In genomic region chr7:105199372-105199771, GRCh38 we compare ENCODE assay signal across 24 cellular contexts.
DNase-seq lines count a peak whose midpoint lies in the region; ATAC-seq, FAIRE-seq and TF ChIP-seq lines count a peak whose summit lies in the region.
"Had no signal": no experiment of that assay in that cellular context is flagged by ENCODE, and none has a peak within 500 bp of the region (broad histone marks: within the 10 kb centered on the region; RNA-seq: fewer than 3 reads in every experiment).

No MANE protein-coding gene starts in this region.

- peaks cover 5% of the 10 kb centered on the region for H3K27me3 Mint-ChIP-seq in nephron progenitor cell (ENCODE audit: low read depth, poor library complexity)
- H3K27me3 Mint-ChIP-seq: IgD-negative memory B cell had no signal

- H3K4me3 Mint-ChIP-seq in nephron progenitor cell: no peak overlapping the region
- H3K4me3 Mint-ChIP-seq: activated CD8-positive, alpha-beta T cell treated with anti-CD3 and anti-CD28 coated beads, Interleukin-2, amount 10 ng/mL, durations not matched to agents 7 days and 5 days; IgD-negative memory B cell; T-helper 2 cell treated with Interferon-gamma antibody and Interleukin-4, amounts not matched to agents 5 μg/mL and 100 μg/mL, for 36 hours had no signal

- peaks cover 25% of the 10 kb centered on the region for H3K4me1 Mint-ChIP-seq in nephron progenitor cell

- H3K9me3 Mint-ChIP-seq in nephron progenitor cell: no peaks in the 10 kb centered on the region
- H3K9me3 Mint-ChIP-seq: activated naive CD4-positive, alpha-beta T cell treated with anti-CD3 and anti-CD28 coated beads, Interleukin-2, amount 50 U/mL, for 72 hours; IgD-negative memory B cell; T-helper 2 cell treated with Interferon-gamma antibody and Interleukin-4, amounts not matched to agents 5 μg/mL and 100 μg/mL, for 36 hours had no signal

- H3K36me3 Mint-ChIP-seq in nephron progenitor cell (ENCODE audit: low read depth): peaks cover 50% of the 10 kb centered on the region

- DNase-seq in NCI-H2107 treated with DMSO at 0.1 percent for 48 hours (lab: John Stamatoyannopoulos, UW; ENCODE audit: unreplicated experiment): peak; percentile 52
- DNase-seq in bronchial epithelial cell (ENCODE audit: low read depth): peak; percentile 31
- DNase-seq in nephron progenitor cell: no peak
- DNase-seq in NCI-H524 treated with DMSO at 0.1 percent for 48 hours (lab: John Stamatoyannopoulos, UW): no peak
- DNase-seq in stimulated activated CD4-positive, alpha-beta T cell treated with anti-CD3 and anti-CD28 coated beads, Interleukin-15, amount 100 ng/mL, for 24 hours: no peak
- DNase-seq: activated CD8-positive, alpha-beta T cell treated with anti-CD3 and anti-CD28 coated beads, Interleukin-2, amount 10 ng/mL, durations not matched to agents 7 days and 5 days; DMS 273 treated with DMSO at 0.1 percent for 48 hours; left lung; mesendoderm; NCI-H1048; NCI-H1694; NCI-H526 treated with DMSO at 0.1 percent for 48 hours; right lobe of liver; Right ventricle myocardium superior; stimulated activated CD4-positive, alpha-beta T cell treated with anti-CD3 and anti-CD28 coated beads, Interleukin-12 subunit alpha, Interleukin-12 subunit beta, amount 100 ng/mL, for 4 hours; stimulated activated CD4-positive, alpha-beta T cell treated with anti-CD3 and anti-CD28 coated beads, Interleukin-4, amount 100 ng/mL, for 1 hour; tibial artery had no signal

- POLR2A ChIA-PET in HEK293 (lab: Yijun Ruan, JAX): interaction anchor here (0.7 kb wide), 1 partner anchor 12 kb away, joined by 4 read pairs; no protein-coding TSS in a partner anchor

- H3K36me3 ChIP-seq in HEK293 (ENCODE audit: control insufficient read depth in 2 of 2, insufficient read depth in 1 of 2, low read length in 2 of 2): peaks cover 0 to 8% of the 10 kb centered on the region in 2 experiments; a peak in 1 of 3 replicates
- H3K36me3 ChIP-seq in bronchial epithelial cell (ENCODE audit: control insufficient read depth, insufficient read depth, low read length): peaks cover 1% of the 10 kb centered on the region
- H3K36me3 ChIP-seq: right lobe of liver had no signal

- H3K9me3 ChIP-seq in HEK293 (ENCODE audit: control insufficient read depth, insufficient read depth, low read depth, low read length): no peaks in the 10 kb centered on the region
- H3K9me3 ChIP-seq: HAP-1, left lung, right lobe of liver, tibial artery had no signal

- CTCF ChIA-PET in HEK293 (lab: Yijun Ruan, JAX): no interaction called here

- TF ChIP-seq CTCF in HEK293 (tag by site-specific recombination; IDR thresholded peaks at IDR 0.05) (no peak), bronchial epithelial cell (IDR thresholded peaks at IDR 0.05; ENCODE audit: insufficient read depth, low read length, severe bottlenecking) (no peak), nephron progenitor cell (IDR thresholded peaks at IDR 0.05) (no peak)

- peak overlapping the region; percentile 15 for H3K27ac Mint-ChIP-seq in nephron progenitor cell
- H3K27ac Mint-ChIP-seq: activated CD8-positive, alpha-beta T cell treated with anti-CD3 and anti-CD28 coated beads, Interleukin-2, amount 10 ng/mL, durations not matched to agents 7 days and 5 days; IgD-negative memory B cell; T-helper 2 cell treated with Interferon-gamma antibody and Interleukin-4, amounts not matched to agents 5 μg/mL and 100 μg/mL, for 36 hours had no signal

- H3K4me1 ChIP-seq in HEK293 (ENCODE audit: control insufficient read depth, insufficient read depth, low read length): peaks cover 10% of the 10 kb centered on the region
- H3K4me1 ChIP-seq: left lung had no signal

- H3K27ac ChIP-seq in HEK293 (ENCODE audit: extremely low read depth, low read depth, low read length): no peak overlapping the region
- H3K27ac ChIP-seq: left lung, right lobe of liver, tibial artery had no signal

- FAIRE-seq in bronchial epithelial cell (lab: Jason Lieb, UNC): no peak
- FAIRE-seq: GM12892 had no signal

- ATAC-seq in HG03095 (IDR thresholded peaks at IDR 0.05; ENCODE audit: unreplicated experiment): no peak
- ATAC-seq: activated CD8-positive, alpha-beta T cell treated with anti-CD3 and anti-CD28 coated beads, Interleukin-2, amount 10 ng/mL, durations not matched to agents 7 days and 5 days; activated naive CD4-positive, alpha-beta T cell treated with anti-CD3 and anti-CD28 coated beads, Interleukin-2, amount 50 U/mL, for 72 hours; left lung had no signal

- H3K4me3 ChIP-seq in HEK293 (ENCODE audit: low read depth, low read length) (no peak overlapping the region), bronchial epithelial cell (ENCODE audit: low read depth, low read length) (no peak overlapping the region)
- H3K4me3 ChIP-seq: HAP-1, left lung, right lobe of liver, tibial artery had no signal

- H3K27me3 ChIP-seq in bronchial epithelial cell (ENCODE audit: control insufficient read depth, insufficient read depth, low read length): no peaks in the 10 kb centered on the region
- H3K27me3 ChIP-seq: left lung, right lobe of liver, tibial artery had no signal

TF ChIP-seq in HEK293, 187 proteins besides CTCF, POLR2A, EP300 and RAD21 (continues in another document):
- peak; percentile 57; the same call in 1 of the 2 replicates for TF ChIP-seq ZNF24 (tag by site-specific recombination; IDR thresholded peaks at IDR 0.05)
- TF ChIP-seq, protein P1, sequence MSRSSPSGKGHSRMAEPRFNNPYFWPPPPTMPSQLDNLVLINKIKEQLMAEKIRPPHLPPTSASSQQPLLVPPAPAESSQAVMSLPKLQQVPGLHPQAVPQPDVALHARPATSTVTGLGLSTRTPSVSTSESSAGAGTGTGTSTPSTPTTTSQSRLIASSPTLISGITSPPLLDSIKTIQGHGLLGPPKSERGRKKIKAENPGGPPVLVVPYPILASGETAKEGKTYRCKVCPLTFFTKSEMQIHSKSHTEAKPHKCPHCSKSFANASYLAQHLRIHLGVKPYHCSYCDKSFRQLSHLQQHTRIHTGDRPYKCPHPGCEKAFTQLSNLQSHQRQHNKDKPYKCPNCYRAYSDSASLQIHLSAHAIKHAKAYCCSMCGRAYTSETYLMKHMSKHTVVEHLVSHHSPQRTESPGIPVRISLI (tag by site-specific recombination; IDR thresholded peaks at IDR 0.05): no peak
- no peak for TF ChIP-seq ZIC2 (tag by site-specific recombination; IDR thresholded peaks at IDR 0.05)
- no peak for TF ChIP-seq ZFP3 (tag by site-specific recombination; IDR thresholded peaks at IDR 0.05; ENCODE audit: low read depth)
- TF ChIP-seq, protein P2, sequence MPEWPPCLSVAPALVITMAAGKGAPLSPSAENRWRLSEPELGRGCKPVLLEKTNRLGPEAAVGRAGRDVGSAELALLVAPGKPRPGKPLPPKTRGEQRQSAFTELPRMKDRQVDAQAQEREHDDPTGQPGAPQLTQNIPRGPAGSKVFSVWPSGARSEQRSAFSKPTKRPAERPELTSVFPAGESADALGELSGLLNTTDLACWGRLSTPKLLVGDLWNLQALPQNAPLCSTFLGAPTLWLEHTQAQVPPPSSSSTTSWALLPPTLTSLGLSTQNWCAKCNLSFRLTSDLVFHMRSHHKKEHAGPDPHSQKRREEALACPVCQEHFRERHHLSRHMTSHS (tag by site-specific recombination; IDR thresholded peaks at IDR 0.05): no peak
- TF ChIP-seq ZNF610 (tag by site-specific recombination; IDR thresholded peaks at IDR 0.05; ENCODE audit: borderline replicate concordance): no peak
- TF ChIP-seq INSM2 (tag by site-specific recombination; IDR thresholded peaks at IDR 0.05): peak; percentile 63; the same call in 1 of the 2 replicates
- TF ChIP-seq, protein P3, sequence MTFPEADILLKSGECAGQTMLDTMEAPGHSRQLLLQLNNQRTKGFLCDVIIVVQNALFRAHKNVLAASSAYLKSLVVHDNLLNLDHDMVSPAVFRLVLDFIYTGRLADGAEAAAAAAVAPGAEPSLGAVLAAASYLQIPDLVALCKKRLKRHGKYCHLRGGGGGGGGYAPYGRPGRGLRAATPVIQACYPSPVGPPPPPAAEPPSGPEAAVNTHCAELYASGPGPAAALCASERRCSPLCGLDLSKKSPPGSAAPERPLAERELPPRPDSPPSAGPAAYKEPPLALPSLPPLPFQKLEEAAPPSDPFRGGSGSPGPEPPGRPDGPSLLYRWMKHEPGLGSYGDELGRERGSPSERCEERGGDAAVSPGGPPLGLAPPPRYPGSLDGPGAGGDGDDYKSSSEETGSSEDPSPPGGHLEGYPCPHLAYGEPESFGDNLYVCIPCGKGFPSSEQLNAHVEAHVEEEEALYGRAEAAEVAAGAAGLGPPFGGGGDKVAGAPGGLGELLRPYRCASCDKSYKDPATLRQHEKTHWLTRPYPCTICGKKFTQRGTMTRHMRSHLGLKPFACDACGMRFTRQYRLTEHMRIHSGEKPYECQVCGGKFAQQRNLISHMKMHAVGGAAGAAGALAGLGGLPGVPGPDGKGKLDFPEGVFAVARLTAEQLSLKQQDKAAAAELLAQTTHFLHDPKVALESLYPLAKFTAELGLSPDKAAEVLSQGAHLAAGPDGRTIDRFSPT (tag by site-specific recombination; IDR thresholded peaks at IDR 0.05): no peak
- 0 out of 2 replicates have a peak, but pooled peaks have one; percentile 13 for TF ChIP-seq SP7 (tag by site-specific recombination; IDR thresholded peaks at IDR 0.05)
- no peak for TF ChIP-seq ZBTB7A (tag by site-specific recombination; IDR thresholded peaks at IDR 0.05; ENCODE audit: low read depth)
- no peak for TF ChIP-seq ZNF155 (tag by site-specific recombination; IDR thresholded peaks at IDR 0.05)

Comparison
In these comparisons a context has a peak if more than half of its experiments do, and no peak if none do; other contexts are left out.
1. DNase-seq: peak in NCI-H2107 treated with DMSO at 0.1 percent for 48 hours (single experiment) and bronchial epithelial cell (single experiment); none in nephron progenitor cell (single experiment), NCI-H524 treated with DMSO at 0.1 percent for 48 hours (single experiment) and stimulated activated CD4-positive, alpha-beta T cell treated with anti-CD3 and anti-CD28 coated beads, Interleukin-15, amount 100 ng/mL, for 24 hours (single experiment).